In the genomic region with DNA sequence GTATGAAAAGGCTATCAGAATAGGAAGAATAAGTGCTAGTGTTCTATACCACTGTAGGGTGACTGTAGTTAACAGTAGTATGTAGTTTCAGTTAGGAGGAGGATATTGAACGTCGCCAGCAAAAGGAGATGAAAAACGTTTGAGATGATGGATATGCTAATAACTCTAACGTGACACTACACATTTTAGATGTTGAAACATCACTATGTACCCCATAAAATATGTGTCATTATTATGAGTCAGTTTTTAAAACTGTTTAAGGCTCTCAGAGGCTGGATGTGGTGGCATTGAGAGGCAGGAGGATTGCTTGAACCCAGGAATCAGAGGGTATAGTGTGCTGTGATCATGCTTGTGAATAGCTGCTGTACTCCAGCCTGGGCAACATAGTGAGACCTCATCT, we compare ENCODE assay signal across 13 cellular contexts. TPM values are rescaled to one million over a fixed set of nuclear protein-coding genes. Genes with fewer than 3 reads are reported as not detected.
"Had no signal": no experiment of that assay in that cellular context is flagged by ENCODE, and none has a peak within 500 bp of the region (broad histone marks: within the 10 kb centered on the region; RNA-seq: fewer than 3 reads in every experiment).

No MANE protein-coding gene starts in this region.

- H3K4me1 ChIP-seq: transverse colon had no signal

- H3K27ac ChIP-seq: left ventricle myocardium inferior, skin epidermis, transverse colon had no signal

- FAIRE-seq: colon had no signal

- H3K27me3 ChIP-seq: transverse colon had no signal

- DNase-seq: erythroblast; hippocampal formation; left ventricle myocardium inferior; naive thymus-derived CD8-positive, alpha-beta T cell; stimulated activated CD4-positive, alpha-beta T cell treated with anti-CD3 and anti-CD28 coated beads, Interleukin-15, amount 100 ng/mL, for 24 hours; stimulated activated CD4-positive, alpha-beta T cell treated with anti-CD3 and anti-CD28 coated beads, Interleukin-4, amount 100 ng/mL, for 24 hours; stimulated activated naive CD8-positive, alpha-beta T cell treated with anti-CD3 and anti-CD28 coated beads, Interleukin-15, Interleukin-2, amounts not matched to agents 100 U/mL and 50 U/mL, for 24 hours; transverse colon had no signal

- H3K9me3 ChIP-seq: left ventricle myocardium inferior, transverse colon had no signal

- H3K4me3 ChIP-seq: left ventricle myocardium inferior, skin epidermis, transverse colon had no signal

- ATAC-seq: activated CD4-positive, CD25-positive, alpha-beta regulatory T cell treated with anti-CD3 and anti-CD28 coated beads, Interleukin-2, amount 50 U/mL, for 24 hours; naive thymus-derived CD8-positive, alpha-beta T cell; stimulated activated naive CD8-positive, alpha-beta T cell treated with anti-CD3 and anti-CD28 coated beads, Interleukin-15, Interleukin-2, amounts not matched to agents 100 U/mL and 50 U/mL, for 24 hours had no signal

RNA-seq across cellular contexts. Expression of gene PPL, which starts 57.9 kb away (rescaled TPM):
- total RNA-seq: activated CD8-positive, alpha-beta memory T cell treated with anti-CD3 and anti-CD28 coated beads for 36 hours; activated T-helper 1 cell treated with anti-CD3 and anti-CD28 coated beads, Interleukin-12 subunit alpha, Interleukin-12 subunit beta, Interleukin-2, Interleukin-4 antibody, amounts not matched to agents 30 ng/mL and 10 ng/mL and 1 ng/mL, durations not matched to agents 14 hours and 24 hours and 36 hours; naive thymus-derived CD8-positive, alpha-beta T cell had no signal
